ENCODE assay signal across 10 cellular contexts in genomic region chr11:84549221-84549620, GRCh38.
DNase-seq lines count a peak whose midpoint lies in the region; ATAC-seq and FAIRE-seq lines count a peak whose summit lies in the region.
"Had no signal": no experiment of that assay in that cellular context is flagged by ENCODE, and none has a peak within 500 bp of the region (broad histone marks: within the 10 kb centered on the region; RNA-seq: fewer than 3 reads in every experiment).

No MANE protein-coding gene starts in this region.

- H3K27me3 Mint-ChIP-seq in IgD-negative memory B cell: no peaks in the 10 kb centered on the region
- no peaks in the 10 kb centered on the region for H3K27me3 Mint-ChIP-seq in activated naive CD4-positive, alpha-beta T cell treated with anti-CD3 and anti-CD28 coated beads for 36 hours (ENCODE audit: low read depth)
- H3K27me3 Mint-ChIP-seq: stimulated activated naive CD8-positive, alpha-beta T cell treated with anti-CD3 and anti-CD28 coated beads, Interleukin-15, Interleukin-2, amounts not matched to agents 100 ng/mL and 50 ng/mL, for 24 hours had no signal

- in situ Hi-C loops in G401 (cut with HindIII; ENCODE audit: low sequenced_read_pairs): no loop called here

- DNase-seq in urothelium cell line (ENCODE audit: low spot score): peak; percentile 11
- no peak for DNase-seq in activated naive CD4-positive, alpha-beta T cell treated with anti-CD3 and anti-CD28 coated beads for 36 hours
- DNase-seq in NCI-H69 (lab: John Stamatoyannopoulos, UW): no peak
- no peak for DNase-seq in G401 (ENCODE audit: low spot score)
- DNase-seq: NCI-H774 had no signal

- peak; percentile 32 for FAIRE-seq in urothelium cell line (lab: Jason Lieb, UNC)

- H3K36me3 Mint-ChIP-seq in IgD-negative memory B cell: no peaks in the 10 kb centered on the region
- no peaks in the 10 kb centered on the region for H3K36me3 Mint-ChIP-seq in activated naive CD4-positive, alpha-beta T cell treated with anti-CD3 and anti-CD28 coated beads for 36 hours (ENCODE audit: low read depth)
- H3K36me3 Mint-ChIP-seq: activated naive CD8-positive, alpha-beta T cell had no signal

- peaks cover 19 to 26% (median 20%) of the 10 kb centered on the region in 3 donors for H3K4me1 Mint-ChIP-seq in IgD-negative memory B cell
- no peaks in the 10 kb centered on the region for H3K4me1 Mint-ChIP-seq in activated naive CD4-positive, alpha-beta T cell treated with anti-CD3 and anti-CD28 coated beads for 36 hours (ENCODE audit: low read depth)

- peak; percentile 95 for ATAC-seq in GM19328 (IDR thresholded peaks at IDR 0.05; ENCODE audit: unreplicated experiment)
- ATAC-seq in HG02852 (IDR thresholded peaks at IDR 0.05; ENCODE audit: unreplicated experiment): peak; percentile 93

- peak overlapping the region in 2 of 4 donors; percentile 48 to 75 for H3K4me3 Mint-ChIP-seq in IgD-negative memory B cell
- no peak overlapping the region for H3K4me3 Mint-ChIP-seq in activated naive CD4-positive, alpha-beta T cell treated with anti-CD3 and anti-CD28 coated beads for 36 hours
- H3K4me3 Mint-ChIP-seq: activated naive CD8-positive, alpha-beta T cell; stimulated activated naive CD8-positive, alpha-beta T cell treated with anti-CD3 and anti-CD28 coated beads, Interleukin-15, Interleukin-2, amounts not matched to agents 100 ng/mL and 50 ng/mL, for 24 hours had no signal

- CTCF ChIA-PET in activated naive CD4-positive, alpha-beta T cell treated with anti-CD3 and anti-CD28 coated beads for 36 hours (lab: Charles Lee): no interaction called here

- intact Hi-C loops in activated naive CD4-positive, alpha-beta T cell treated with anti-CD3 and anti-CD28 coated beads for 36 hours (cut with micrococcal nuclease): no loop called here

- H3K9me3 Mint-ChIP-seq in IgD-negative memory B cell: peaks cover 0 to 2% (median 0%) of the 10 kb centered on the region in 3 donors
- H3K9me3 Mint-ChIP-seq in activated naive CD4-positive, alpha-beta T cell treated with anti-CD3 and anti-CD28 coated beads for 36 hours: peaks cover 13% of the 10 kb centered on the region

- H3K27ac Mint-ChIP-seq in IgD-negative memory B cell: peak overlapping the region; percentile 5 to 74 (median 50)
- H3K27ac Mint-ChIP-seq in activated naive CD4-positive, alpha-beta T cell treated with anti-CD3 and anti-CD28 coated beads for 36 hours: no peak overlapping the region
- H3K27ac Mint-ChIP-seq: activated naive CD8-positive, alpha-beta T cell; stimulated activated naive CD8-positive, alpha-beta T cell treated with anti-CD3 and anti-CD28 coated beads, Interleukin-15, Interleukin-2, amounts not matched to agents 100 ng/mL and 50 ng/mL, for 24 hours had no signal
